In the genomic region with DNA sequence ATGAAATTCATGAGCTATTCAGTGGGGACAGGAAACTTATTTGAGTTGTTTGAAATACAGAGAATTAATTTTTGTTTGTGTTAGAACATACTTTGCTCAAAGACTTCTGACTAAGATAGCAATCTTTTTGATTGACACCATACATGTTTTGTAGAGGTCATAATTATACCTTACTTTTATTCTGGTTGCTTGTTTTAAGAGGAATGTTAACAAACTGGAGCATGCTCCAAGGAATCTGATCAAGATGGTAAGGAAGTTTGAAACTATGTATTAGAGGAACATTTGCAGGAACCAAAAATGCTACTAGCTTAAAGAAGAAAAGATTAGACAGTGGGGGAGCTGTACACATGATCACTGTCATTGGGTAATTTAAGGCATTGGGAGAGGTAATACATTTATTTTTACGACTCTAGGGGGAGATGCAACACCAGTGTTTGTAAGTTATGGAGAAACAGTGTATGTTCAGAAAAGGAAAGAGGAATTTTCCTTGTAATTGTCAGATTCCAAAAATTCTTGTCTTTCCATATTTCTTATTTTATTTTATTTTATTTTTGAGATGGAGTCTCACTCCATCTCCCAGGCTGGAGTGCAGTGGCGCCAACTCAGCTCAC, we compare ENCODE assay signal across 8 cellular contexts. TPM values are rescaled to one million over a fixed set of nuclear protein-coding genes. Genes with fewer than 3 reads are reported as not detected.
A peak's percentile ranks its signal among the peaks of the same experiment; 100 is the strongest.
DNase-seq lines count a peak whose midpoint lies in the region; ATAC-seq and TF ChIP-seq lines count a peak whose summit lies in the region.

No MANE protein-coding gene starts in this region.

- peak in 1 of 5 donors; percentile 16 for DNase-seq in CD4-positive, alpha-beta memory T cell
- DNase-seq in cardiac fibroblast (ENCODE audit: low read depth in 2 of 2) (peak; percentile 69 to 81), NCI-H2107 (lab: John Stamatoyannopoulos, UW) (no peak), HK-2 (ENCODE audit: unreplicated experiment) (no peak)
- no peak for DNase-seq in activated CD4-positive, alpha-beta T cell treated with anti-CD3 and anti-CD28 coated beads, Interleukin-2, amount 10 ng/mL, durations not matched to agents 7 days and 5 days

- peaks cover 80% of the 10 kb centered on the region for H3K4me1 ChIP-seq in CD4-positive, alpha-beta memory T cell (ENCODE audit: insufficient read depth, low read length)
- H3K4me1 ChIP-seq in Loucy (ENCODE audit: insufficient read depth, low read length, poor library complexity, severe bottlenecking) (peaks cover 34% of the 10 kb centered on the region), neutrophil (ENCODE audit: control insufficient read depth in 1 of 2, insufficient read depth in 1 of 2, low read depth in 1 of 2, low read length in 1 of 2) (peaks cover 18 to 34% of the 10 kb centered on the region in 2 experiments)

- H3K27me3 Mint-ChIP-seq in CD4-positive, alpha-beta memory T cell: no peaks in the 10 kb centered on the region
- H3K27me3 Mint-ChIP-seq in activated CD4-positive, alpha-beta T cell treated with anti-CD3 and anti-CD28 coated beads, Interleukin-2, amount 10 ng/mL, durations not matched to agents 7 days and 5 days: no peaks in the 10 kb centered on the region

- peaks cover 98% of the 10 kb centered on the region for H3K79me2 ChIP-seq in Loucy (ENCODE audit: insufficient read depth, low read length)

- peaks cover 52 to 87% (median 63%) of the 10 kb centered on the region in 4 donors for H3K4me1 Mint-ChIP-seq in CD4-positive, alpha-beta memory T cell
- H3K4me1 Mint-ChIP-seq in activated CD4-positive, alpha-beta T cell treated with anti-CD3 and anti-CD28 coated beads, Interleukin-2, amount 10 ng/mL, durations not matched to agents 7 days and 5 days: peaks cover 47% of the 10 kb centered on the region

- no peaks in the 10 kb centered on the region for H3K36me3 ChIP-seq in CD4-positive, alpha-beta memory T cell (ENCODE audit: insufficient read depth, low read length)
- H3K36me3 ChIP-seq in Loucy (ENCODE audit: insufficient read depth, low read length) (no peaks in the 10 kb centered on the region), neutrophil (no peaks in the 10 kb centered on the region)

- peak; percentile 36 for ATAC-seq in GM19372 (IDR thresholded peaks at IDR 0.05; ENCODE audit: low read depth, unreplicated experiment)

- no peaks in the 10 kb centered on the region for H3F3A ChIP-seq in Loucy (ENCODE audit: low read depth)

- no peaks in the 10 kb centered on the region for H3K27me3 ChIP-seq in CD4-positive, alpha-beta memory T cell (ENCODE audit: insufficient read depth, low read length)
- H3K27me3 ChIP-seq in Loucy (ENCODE audit: insufficient read depth, low read length, poor library complexity, severe bottlenecking): no peaks in the 10 kb centered on the region
- H3K27me3 ChIP-seq in neutrophil: no peaks in the 10 kb centered on the region

- TF ChIP-seq CTCF in Loucy (conservative IDR thresholded peaks at IDR 0.05; ENCODE audit: low read length): peak; percentile 62
- peak; percentile 33 for TF ChIP-seq CTCF in cardiac fibroblast (IDR thresholded peaks at IDR 0.05; ENCODE audit: low read depth, low read length)
- no peak for TF ChIP-seq CTCF in neutrophil (IDR thresholded peaks at IDR 0.05)

- H3K9me2 ChIP-seq in Loucy (replicated peaks; ENCODE audit: low read depth, low read length): no peaks in the 10 kb centered on the region

- peak overlapping the region in 6 of 7 donors; percentile 1 to 75 (median 17) for H3K27ac Mint-ChIP-seq in CD4-positive, alpha-beta memory T cell
- no peak overlapping the region for H3K27ac Mint-ChIP-seq in activated CD4-positive, alpha-beta T cell treated with anti-CD3 and anti-CD28 coated beads, Interleukin-2, amount 10 ng/mL, durations not matched to agents 7 days and 5 days

- no peak overlapping the region for H3K4me3 ChIP-seq in CD4-positive, alpha-beta memory T cell (ENCODE audit: low read length in 2 of 2)
- H3K4me3 ChIP-seq in Loucy (ENCODE audit: low read length, poor library complexity, severe bottlenecking): no peak overlapping the region
- H3K4me3 ChIP-seq in cardiac fibroblast (replicated peaks in 1 of 2; ENCODE audit: low read depth in 2 of 2, low read length in 2 of 2): no peak overlapping the region
- no peak overlapping the region for H3K4me3 ChIP-seq in neutrophil (ENCODE audit: low read depth in 1 of 2, low read length in 1 of 2)

- H3K9me3 Mint-ChIP-seq in CD4-positive, alpha-beta memory T cell: no peaks in the 10 kb centered on the region
- H3K9me3 Mint-ChIP-seq in activated CD4-positive, alpha-beta T cell treated with anti-CD3 and anti-CD28 coated beads, Interleukin-2, amount 10 ng/mL, durations not matched to agents 7 days and 5 days: peaks cover 1% of the 10 kb centered on the region

- peaks cover 0 to 2% of the 10 kb centered on the region in 2 donors for H3K36me3 Mint-ChIP-seq in CD4-positive, alpha-beta memory T cell
- peaks cover 3% of the 10 kb centered on the region for H3K36me3 Mint-ChIP-seq in activated CD4-positive, alpha-beta T cell treated with anti-CD3 and anti-CD28 coated beads, Interleukin-2, amount 10 ng/mL, durations not matched to agents 7 days and 5 days (ENCODE audit: low read depth)

- no peak overlapping the region for H2AFZ ChIP-seq in Loucy (ENCODE audit: low read length)

- no peak overlapping the region for H3K27ac ChIP-seq in CD4-positive, alpha-beta memory T cell (ENCODE audit: low read depth, low read length)
- peak overlapping the region; percentile 23 for H3K27ac ChIP-seq in neutrophil

- H3K9me3 ChIP-seq in CD4-positive, alpha-beta memory T cell (ENCODE audit: control insufficient read depth in 1 of 2, low read length in 2 of 2): no peaks in the 10 kb centered on the region
- H3K9me3 ChIP-seq in Loucy (ENCODE audit: insufficient read depth, low read depth, low read length) (0 out of 2 replicates have a peak, but pooled peaks cover 2% of the 10 kb centered on the region), neutrophil (no peaks in the 10 kb centered on the region)

- H3K9ac ChIP-seq in Loucy (ENCODE audit: low read depth, low read length, poor library complexity, severe bottlenecking): no peak overlapping the region

- peak overlapping the region in 6 of 8 donors; percentile 14 to 67 (median 43) for H3K4me3 Mint-ChIP-seq in CD4-positive, alpha-beta memory T cell
- no peak overlapping the region for H3K4me3 Mint-ChIP-seq in activated CD4-positive, alpha-beta T cell treated with anti-CD3 and anti-CD28 coated beads, Interleukin-2, amount 10 ng/mL, durations not matched to agents 7 days and 5 days

- CTCF ChIA-PET in CD4-positive, alpha-beta memory T cell (lab: Charles Lee; ENCODE audit: partially characterized antibody): interaction anchor here (0.9 to 1.9 kb wide), 13 partner anchors 9 to 408 kb away, joined by 3 to 17 read pairs (median 4); partner anchors contain the start of gene AGFG1
- CTCF ChIA-PET in activated CD4-positive, alpha-beta T cell treated with anti-CD3 and anti-CD28 coated beads, Interleukin-2, amount 10 ng/mL, durations not matched to agents 7 days and 5 days (lab: Charles Lee): interaction anchor here (0.7 to 1.0 kb wide), 2 partner anchors 9 to 12 kb away, joined by 3 read pairs; no protein-coding TSS in a partner anchor

- H4K20me1 ChIP-seq in Loucy (ENCODE audit: insufficient read depth, low read length, poor library complexity, severe bottlenecking): peaks cover 73% of the 10 kb centered on the region

- no peak overlapping the region for H3K4me2 ChIP-seq in Loucy (ENCODE audit: low read depth, low read length, poor library complexity, severe bottlenecking)

- intact Hi-C loops in CD4-positive, alpha-beta memory T cell (cut with micrococcal nuclease): loop anchor here (1.0 to 10.0 kb wide), 4 partner anchors 175 to 645 kb away; partner anchors contain the start of gene RHBDD1

- POLR2A ChIA-PET in CD4-positive, alpha-beta memory T cell (lab: Charles Lee; ENCODE audit: partially characterized antibody): interaction anchor here (0.6 to 1.4 kb wide), 2 partner anchors 9 to 242 kb away, joined by 4 read pairs; no protein-coding TSS in a partner anchor
- POLR2A ChIA-PET in activated CD4-positive, alpha-beta T cell treated with anti-CD3 and anti-CD28 coated beads, Interleukin-2, amount 10 ng/mL, durations not matched to agents 7 days and 5 days (lab: Charles Lee): interaction anchor here (0.9 kb wide), 1 partner anchor 29 kb away, joined by 3 read pairs; no protein-coding TSS in a partner anchor

RNA-seq across cellular contexts. Expression of gene AGFG1, which starts 8.0 kb away (rescaled TPM):
- 10 to 100 TPM; 56.5 to 62.4 TPM for total RNA-seq in CD4-positive, alpha-beta memory T cell
- 10 to 100 TPM; 12.2 to 35.7 TPM for polyA plus RNA-seq in CD4-positive, alpha-beta memory T cell
- total RNA-seq in activated CD4-positive, alpha-beta T cell treated with anti-CD3 and anti-CD28 coated beads, Interleukin-2, amount 10 ng/mL, durations not matched to agents 7 days and 5 days: 10 to 100 TPM; 59.9 to 80.1 TPM

Comparison
In these comparisons a context has a peak if more than half of its experiments do, and no peak if none do; other contexts are left out.
1. DNase-seq: peak in cardiac fibroblast (2 of 2); none in NCI-H2107 (single experiment), activated CD4-positive, alpha-beta T cell treated with anti-CD3 and anti-CD28 coated beads, Interleukin-2, amount 10 ng/mL, durations not matched to agents 7 days and 5 days (single experiment) and HK-2 (single experiment).